ENCODE assay signal across 11 cellular contexts in genomic region chr2:2662037-2662846, GRCh38.
DNase-seq lines count a peak whose midpoint lies in the region; ATAC-seq and TF ChIP-seq lines count a peak whose summit lies in the region.
"Had no signal": no experiment of that assay in that cellular context is flagged by ENCODE, and none has a peak within 500 bp of the region (broad histone marks: within the 10 kb centered on the region; RNA-seq: fewer than 3 reads in every experiment).

No MANE protein-coding gene starts in this region.

- H3K4me1 ChIP-seq in stomach = peaks cover 0 to 17% (median 12%) of the 10 kb centered on the region in 4 donors

- TF ChIP-seq EP300 in stomach (IDR thresholded peaks at IDR 0.05) = no peak

- TF ChIP-seq POLR2A in stomach (IDR thresholded peaks at IDR 0.05) = no peak

- WGBS in stomach, 5 donors = 37 to 51% (median 45%) methylated on average over 12 to 18 of the region's 18 CpGs

- H3K27me3 ChIP-seq in stomach = peaks cover 0 to 6% (median 0%) of the 10 kb centered on the region in 3 donors

- TF ChIP-seq CTCF in stomach (IDR thresholded peaks at IDR 0.05) = no peak
- no peak for TF ChIP-seq CTCF in foreskin fibroblast (IDR thresholded peaks at IDR 0.05; ENCODE audit: low read depth, low read length)

- no peaks in the 10 kb centered on the region for H3K36me3 ChIP-seq in stomach

- intact Hi-C loops in left cardiac atrium (cut with DNase I) (no loop called here), stomach (cut with DNase I; ENCODE audit: low total_unique reads) (no loop called here)

- peaks cover 0 to 13% (median 4%) of the 10 kb centered on the region in 4 donors for H3K9me3 ChIP-seq in stomach

- ATAC-seq in left cardiac atrium (peak; percentile 85 to 88), HG03108 (IDR thresholded peaks at IDR 0.05; ENCODE audit: unreplicated experiment) (no peak), GM18498 (IDR thresholded peaks at IDR 0.05; ENCODE audit: unreplicated experiment) (no peak)
- ATAC-seq: GM12878 had no signal

- peak overlapping the region in 1 of 5 donors; percentile 9 for H3K27ac ChIP-seq in stomach

- no peak overlapping the region for H3K4me3 ChIP-seq in stomach
- no peak overlapping the region for H3K4me3 ChIP-seq in foreskin fibroblast (ENCODE audit: low read depth in 1 of 2, low read length in 2 of 2)
- H3K4me3 ChIP-seq: GM12878 had no signal

- DNase-seq in NCI-H146 treated with DMSO at 0.1 percent for 48 hours (lab: John Stamatoyannopoulos, UW; ENCODE audit: unreplicated experiment) (peak; percentile 57), RPMI8226 (peak; percentile 57), left cardiac atrium (peak; percentile 46), stomach (peak; percentile 50), foreskin fibroblast (no peak), NCI-H1694 (lab: John Stamatoyannopoulos, UW) (no peak)
- DNase-seq: activated T-cell treated with anti-CD3 and anti-CD28 coated beads for 4 hours, T1000 had no signal

Comparison
In these comparisons a context has a peak if more than half of its experiments do, and no peak if none do; other contexts are left out.
1. DNase-seq: peak in NCI-H146 treated with DMSO at 0.1 percent for 48 hours (single experiment), RPMI8226 (single experiment), left cardiac atrium (single experiment) and stomach (single experiment); none in foreskin fibroblast (0 of 2) and NCI-H1694 (single experiment).
2. ATAC-seq: peak in left cardiac atrium (2 of 2); none in HG03108 (single experiment) and GM18498 (single experiment).